In genomic region chr12:69238589-69239285, GRCh38 we compare ENCODE assay signal across 8 cellular contexts. TPM values are rescaled to one million over a fixed set of nuclear protein-coding genes. Genes with fewer than 3 reads are reported as not detected.
DNase-seq lines count a peak whose midpoint lies in the region; TF ChIP-seq lines count a peak whose summit lies in the region.

No MANE protein-coding gene starts in this region.

- TF ChIP-seq CTCF in CD14-positive monocyte (IDR thresholded peaks at IDR 0.05) (no peak), SK-N-SH (IDR thresholded peaks at IDR 0.05) (no peak), foreskin fibroblast (IDR thresholded peaks at IDR 0.05; ENCODE audit: low read depth, low read length) (no peak), spleen (IDR thresholded peaks at IDR 0.05 in 8 of 11, conservative IDR thresholded peaks at IDR 0.05 in 3 of 11) (no peak)

- peak overlapping the region; percentile 38; the same call in 1 of the 2 replicates for H3K27ac ChIP-seq in GM23248
- peak overlapping the region; percentile 76 to 91 for H3K27ac ChIP-seq in SK-N-SH (ENCODE audit: low read depth in 2 of 2, low read length in 1 of 2)
- peak overlapping the region; percentile 90 to 99 (median 97) for H3K27ac ChIP-seq in spleen

- peaks cover 0 to 2% (median under 1%) of the 10 kb centered on the region in 3 donors for H3K27me3 Mint-ChIP-seq in CD14-positive monocyte (ENCODE audit: low read depth in 3 of 3)

- in situ Hi-C loops in GM23248 (cut with MboI), result loop anchor here (25.0 kb wide), 1 partner anchor 376 kb away; no protein-coding TSS in a partner anchor

- WGBS in GM23248 (ENCODE audit: low coverage in 1 of 2, low lambda C conversion rate in 2 of 2, missing lambda C conversion rate in 2 of 2), 2 experiments, result 23 to 27% methylated on average over 13 of the region's 13 CpGs
- WGBS in SK-N-SH (ENCODE audit: low lambda C conversion rate), result 44% methylated on average over 13 of the region's 13 CpGs
- WGBS in spleen, 5 donors, result 17 to 19% (median 18%) methylated on average over 13 of the region's 13 CpGs

- H3K4me1 ChIP-seq in GM23248 (ENCODE audit: insufficient read depth), result peaks cover 17% of the 10 kb centered on the region
- peaks cover 0 to 19% of the 10 kb centered on the region in 2 experiments; a peak in 3 of 4 replicates for H3K4me1 ChIP-seq in SK-N-SH (ENCODE audit: control insufficient read depth in 1 of 2, insufficient read depth in 2 of 2, low read depth in 1 of 2, low read length in 1 of 2)
- peaks cover 34 to 47% (median 43%) of the 10 kb centered on the region in 6 donors for H3K4me1 ChIP-seq in spleen

- no peak for TF ChIP-seq EP300 in SK-N-SH (IDR thresholded peaks at IDR 0.05; ENCODE audit: borderline replicate concordance in 1 of 2, low read depth in 1 of 2, low read length in 1 of 2)

- TF ChIP-seq RAD21 in SK-N-SH (IDR thresholded peaks at IDR 0.05; ENCODE audit: low read length), result no peak

- DNase-seq in CD14-positive monocyte (ENCODE audit: low spot score) (no peak), GM23248 (peak; percentile 5), SK-N-SH (no peak), foreskin fibroblast (no peak), spleen (no peak), GM19238 (ENCODE audit: insufficient read length, low spot score) (no peak), NCI-H146 (lab: John Stamatoyannopoulos, UW) (no peak)
- DNase-seq in stimulated activated naive CD4-positive, alpha-beta T cell treated with Interleukin-2 at 50 U/mL for 16 hours (lab: John Stamatoyannopoulos, UW), result no peak

- H3K4me3 ChIP-seq in GM23248 (peak overlapping the region; percentile 87), SK-N-SH (ENCODE audit: low read depth in 2 of 2, low read length in 1 of 2) (peak overlapping the region; percentile 94 to 99), foreskin fibroblast (ENCODE audit: low read depth in 1 of 2, low read length in 2 of 2) (peak overlapping the region; percentile 75 to 81), spleen (peak overlapping the region; percentile 52 to 90 (median 74))

- H3K36me3 ChIP-seq in GM23248 (ENCODE audit: low read depth), result no peaks in the 10 kb centered on the region
- peaks cover 0 to 2% of the 10 kb centered on the region in 2 experiments for H3K36me3 ChIP-seq in SK-N-SH (replicated peaks in 1 of 2; ENCODE audit: control insufficient read depth in 1 of 2, insufficient read depth in 2 of 2, low read length in 1 of 2)
- peaks cover 0 to under 1% (median 0%) of the 10 kb centered on the region in 6 donors for H3K36me3 ChIP-seq in spleen

- peak overlapping the region; percentile 86 to 94 (median 92) for H3K27ac Mint-ChIP-seq in CD14-positive monocyte

- no peaks in the 10 kb centered on the region for H3K9me3 Mint-ChIP-seq in CD14-positive monocyte

- no peaks in the 10 kb centered on the region for H3K9me3 ChIP-seq in GM23248 (ENCODE audit: low read depth)
- H3K9me3 ChIP-seq in SK-N-SH, result no peaks in the 10 kb centered on the region
- no peaks in the 10 kb centered on the region for H3K9me3 ChIP-seq in spleen

- H3K79me2 ChIP-seq in GM23248 (ENCODE audit: insufficient read depth) (peaks cover 39% of the 10 kb centered on the region), SK-N-SH (ENCODE audit: insufficient read depth) (peaks cover 43% of the 10 kb centered on the region)

- CTCF ChIA-PET in SK-N-SH (lab: Yijun Ruan, JAX), result no interaction called here

- intact Hi-C loops in CD14-positive monocyte (cut with micrococcal nuclease), result no loop called here
- intact Hi-C loops in spleen (cut with DNase I; ENCODE audit: low total_unique reads), result no loop called here

- H3K9ac ChIP-seq in GM23248, result peak overlapping the region; percentile 94
- H3K9ac ChIP-seq in SK-N-SH, result peak overlapping the region; percentile 98

- H2AFZ ChIP-seq in GM23248 (peak overlapping the region; percentile 98), SK-N-SH (ENCODE audit: low read depth) (peak overlapping the region; percentile 71)

- POLR2A ChIA-PET in SK-N-SH (lab: Yijun Ruan, JAX), result no interaction called here

- H3K4me2 ChIP-seq in GM23248 (ENCODE audit: unreplicated experiment), result peak overlapping the region; percentile 92
- H3K4me2 ChIP-seq in SK-N-SH, result peak overlapping the region; percentile 69

- no peaks in the 10 kb centered on the region for H3F3A ChIP-seq in GM23248 (ENCODE audit: insufficient read depth)
- H3F3A ChIP-seq in SK-N-SH (replicated peaks; ENCODE audit: insufficient read depth), result no peaks in the 10 kb centered on the region

- peaks cover 0 to 2% of the 10 kb centered on the region in 2 donors for H3K36me3 Mint-ChIP-seq in CD14-positive monocyte

- H3K9me2 ChIP-seq in GM23248 (ENCODE audit: insufficient read depth) (no peaks in the 10 kb centered on the region), SK-N-SH (no peaks in the 10 kb centered on the region)

- TF ChIP-seq POLR2A in spleen (IDR thresholded peaks at IDR 0.05), result no peak

- H4K20me1 ChIP-seq in GM23248 (ENCODE audit: insufficient read depth) (peaks cover 6% of the 10 kb centered on the region), SK-N-SH (ENCODE audit: insufficient read depth) (peaks cover 31% of the 10 kb centered on the region)

- peaks cover 33% of the 10 kb centered on the region for H3K4me1 Mint-ChIP-seq in CD14-positive monocyte

- H3K27me3 ChIP-seq in GM23248 (replicated peaks; ENCODE audit: insufficient read depth), result no peaks in the 10 kb centered on the region
- H3K27me3 ChIP-seq in SK-N-SH (ENCODE audit: insufficient read depth), result no peaks in the 10 kb centered on the region
- no peaks in the 10 kb centered on the region for H3K27me3 ChIP-seq in spleen (replicated peaks in 1 of 7)

- H3K4me3 Mint-ChIP-seq in CD14-positive monocyte, result peak overlapping the region; percentile 87 to 97

TF ChIP-seq in SK-N-SH, 30 proteins besides CTCF, POLR2A, EP300 and RAD21 (continues in another document):
- TF ChIP-seq NFIC (IDR thresholded peaks at IDR 0.05; ENCODE audit: borderline replicate concordance) (no peak), ELF1 (IDR thresholded peaks at IDR 0.05) (no peak), TAF1 (IDR thresholded peaks at IDR 0.05; ENCODE audit: borderline replicate concordance, low read depth, low read length) (no peak), MAX (IDR thresholded peaks at IDR 0.05; ENCODE audit: low read depth) (no peak), REST (IDR thresholded peaks at IDR 0.05; ENCODE audit: low read depth, low read length) (no peak), CHD2 (IDR thresholded peaks at IDR 0.05; ENCODE audit: low read length, partially characterized antibody) (no peak), JUND (IDR thresholded peaks at IDR 0.05) (no peak), USF1 (IDR thresholded peaks at IDR 0.05; ENCODE audit: borderline replicate concordance, low read depth) (no peak), NRF1 (IDR thresholded peaks at IDR 0.05; ENCODE audit: low read depth, low read length) (no peak), GABPA (IDR thresholded peaks at IDR 0.05; ENCODE audit: low read depth) (no peak), IRF3 (IDR thresholded peaks at IDR 0.05; ENCODE audit: low read depth, low read length) (no peak)

RNA-seq across cellular contexts. Expression of gene CPSF6, which starts 0.6 kb away (rescaled TPM):
- polyA plus RNA-seq in CD14-positive monocyte, result 10 to 100 TPM; 35.4 to 38.0 TPM
- 19.6 and 31.5 TPM in 2 replicates for total RNA-seq in GM23248 (2014; rRNA removed; shearing (Covaris generic))
- 63.4 TPM in 2 replicates for polyA plus RNA-seq in GM23248 (2016; fragmentation: Nextera tagmentation; extraction: Ambion mirVana)
- polyA plus RNA-seq in SK-N-SH (2012; rRNA removed), result 46.2 and 84.1 TPM in 2 replicates
- 55.8 and 63.7 TPM in 2 replicates for polyA plus RNA-seq in SK-N-SH (2012; cell fraction: cytosol; rRNA removed)
- polyA plus RNA-seq in SK-N-SH (2012; cell fraction: nucleus; rRNA removed), result 66.1 and 96.6 TPM in 2 replicates
- total RNA-seq in spleen, result 10 to 100 TPM; 47.5 to 75.7 (median 66.2) TPM
- polyA plus RNA-seq in spleen, result 10 to 100 TPM; 16.9 to 25.7 (median 18.6) TPM

Comparison
In these comparisons a context has a peak if more than half of its experiments do, and no peak if none do; other contexts are left out.
1. H3K27ac ChIP-seq: peak in every context shown above with its lines; median percentile 97 in spleen; 84 in SK-N-SH; 38 in GM23248.